In the genomic region with DNA sequence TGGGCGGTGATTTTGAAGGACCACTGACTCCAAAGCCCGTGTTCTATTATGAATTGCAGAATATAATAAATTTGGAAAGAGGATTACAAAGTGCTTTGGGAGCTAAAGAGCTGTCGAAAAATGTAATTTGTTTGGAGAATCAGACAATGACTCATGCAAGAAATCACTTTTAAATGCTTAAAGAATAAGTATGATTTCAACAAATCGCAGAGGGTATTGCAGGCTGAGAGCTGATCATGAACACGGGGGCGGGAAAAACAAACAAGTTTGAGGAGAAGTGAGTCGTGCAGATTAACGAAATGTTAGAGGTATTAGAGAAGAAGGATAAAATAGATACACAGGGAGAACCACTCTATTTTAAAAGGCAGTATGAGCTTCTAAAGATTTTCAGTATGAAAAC, we compare ENCODE assay signal across 21 cellular contexts. TPM values are rescaled to one million over a fixed set of nuclear protein-coding genes. Genes with fewer than 3 reads are reported as not detected.
DNase-seq lines count a peak whose midpoint lies in the region; ATAC-seq and TF ChIP-seq lines count a peak whose summit lies in the region.
"Had no signal": no experiment of that assay in that cellular context is flagged by ENCODE, and none has a peak within 500 bp of the region (broad histone marks: within the 10 kb centered on the region; RNA-seq: fewer than 3 reads in every experiment).

No MANE protein-coding gene starts in this region.

- H3K36me3 Mint-ChIP-seq in T-helper 17 cell (ENCODE audit: low read depth) (peaks cover 2% of the 10 kb centered on the region), Calu3 (ENCODE audit: insufficient read depth, unreplicated experiment) (peaks cover 7% of the 10 kb centered on the region)

- H3K4me3 Mint-ChIP-seq in T-helper 17 cell (peak overlapping the region; percentile 8), Calu3 (ENCODE audit: low read depth, unreplicated experiment) (no peak overlapping the region)
- H3K4me3 Mint-ChIP-seq: CD4-positive, alpha-beta memory T cell; H9 had no signal

- no peaks in the 10 kb centered on the region for H4K20me1 ChIP-seq in SK-N-SH (ENCODE audit: insufficient read depth)
- H4K20me1 ChIP-seq: BLaER1 treated with 17β-estradiol and CSF1 and Interleukin-3, amounts not matched to agents 10 nM and 100 nM had no signal

- peak overlapping the region; percentile 53; the same call in 1 of the 2 replicates for H2AFZ ChIP-seq in SK-N-SH (ENCODE audit: low read depth)

- TF ChIP-seq RAD21 in SK-N-SH (IDR thresholded peaks at IDR 0.05; ENCODE audit: low read length) = no peak

- WGBS in SK-N-SH (ENCODE audit: low lambda C conversion rate) = 56% methylated on average over 8 of the region's 8 CpGs

- no peaks in the 10 kb centered on the region for H3K27me3 ChIP-seq in SK-N-SH (ENCODE audit: insufficient read depth)
- peaks cover 0 to 20% of the 10 kb centered on the region in 2 donors for H3K27me3 ChIP-seq in left lung
- H3K27me3 ChIP-seq: BLaER1 treated with 17β-estradiol and CSF1 and Interleukin-3, amounts not matched to agents 10 nM and 100 nM had no signal

- no peaks in the 10 kb centered on the region; the same call in 1 of the 2 replicates for H3K9me2 ChIP-seq in SK-N-SH

- no peak overlapping the region for H3K9ac ChIP-seq in SK-N-SH
- H3K9ac ChIP-seq: BLaER1 treated with 17β-estradiol and CSF1 and Interleukin-3, amounts not matched to agents 10 nM and 100 nM had no signal

- H3K79me2 ChIP-seq in SK-N-SH (ENCODE audit: insufficient read depth) = no peaks in the 10 kb centered on the region

- POLR2A ChIA-PET in SK-N-SH (lab: Yijun Ruan, JAX) = no interaction called here

- CTCF ChIA-PET in SK-N-SH (lab: Yijun Ruan, JAX) = interaction anchor here (0.7 kb wide), 1 partner anchor 29 kb away, joined by 3 read pairs; no protein-coding TSS in a partner anchor
- CTCF ChIA-PET in Calu3 (lab: Charles Lee) = interaction anchor here (0.6 to 1.2 kb wide), 2 partner anchors 10 to 35 kb away, joined by 3 to 4 read pairs; no protein-coding TSS in a partner anchor

- H3K4me1 Mint-ChIP-seq in T-helper 17 cell = peaks cover 3% of the 10 kb centered on the region
- H3K4me1 Mint-ChIP-seq in Calu3 (ENCODE audit: low read depth, unreplicated experiment) = no peaks in the 10 kb centered on the region

- H3K27me3 Mint-ChIP-seq in T-helper 17 cell (peaks cover 25% of the 10 kb centered on the region), Calu3 (ENCODE audit: unreplicated experiment) (no peaks in the 10 kb centered on the region)

- ATAC-seq in SK-N-SH treated with all-trans-retinoic acid at 6 μM for 48 hours (no peak), T-helper 17 cell (no peak), left lung (no peak)

- H3K27ac ChIP-seq in SK-N-SH (ENCODE audit: low read depth in 2 of 2, low read length in 1 of 2) = no peak overlapping the region
- no peak overlapping the region for H3K27ac ChIP-seq in left lung
- H3K27ac ChIP-seq: 22Rv1; BLaER1 treated with 17β-estradiol and CSF1 and Interleukin-3, amounts not matched to agents 10 nM and 100 nM; RWPE1; SK-N-MC had no signal

- H3K4me3 ChIP-seq in SK-N-SH (ENCODE audit: low read depth in 2 of 2, low read length in 1 of 2) = no peak overlapping the region
- H3K4me3 ChIP-seq in epithelial cell of esophagus (ENCODE audit: low read length) = no peak overlapping the region
- no peak overlapping the region for H3K4me3 ChIP-seq in retinal pigment epithelial cell (ENCODE audit: low read length)
- no peak overlapping the region for H3K4me3 ChIP-seq in left lung
- H3K4me3 ChIP-seq: BLaER1 treated with 17β-estradiol and CSF1 and Interleukin-3, amounts not matched to agents 10 nM and 100 nM; SK-N-MC had no signal

- no peak overlapping the region for H3K4me2 ChIP-seq in SK-N-SH
- H3K4me2 ChIP-seq: BLaER1 treated with 17β-estradiol and CSF1 and Interleukin-3, amounts not matched to agents 10 nM and 100 nM had no signal

- no TSS peak for BruUV-seq in Calu3 (replicated peaks; lab: Mats Ljungman, UMichigan)

- no peaks in the 10 kb centered on the region for H3K9me3 Mint-ChIP-seq in Calu3 (ENCODE audit: low read depth, unreplicated experiment)
- H3K9me3 Mint-ChIP-seq: CD4-positive, alpha-beta memory T cell; H9 had no signal

- intact Hi-C loops in Calu3 (cut with micrococcal nuclease; ENCODE audit: unreplicated experiment) (no loop called here), left lung (cut with DNase I) (no loop called here)

- H3K4me1 ChIP-seq in SK-N-SH (ENCODE audit: control insufficient read depth in 1 of 2, insufficient read depth in 2 of 2, low read depth in 1 of 2, low read length in 1 of 2) (no peaks in the 10 kb centered on the region), left lung (peaks cover 0 to 8% of the 10 kb centered on the region in 2 donors)
- H3K4me1 ChIP-seq: Caco-2 had no signal

- no peaks in the 10 kb centered on the region for H3K36me3 ChIP-seq in SK-N-SH (replicated peaks in 1 of 2; ENCODE audit: control insufficient read depth in 1 of 2, insufficient read depth in 2 of 2, low read length in 1 of 2)
- no peaks in the 10 kb centered on the region for H3K36me3 ChIP-seq in left lung
- H3K36me3 ChIP-seq: BLaER1 treated with 17β-estradiol and CSF1 and Interleukin-3, amounts not matched to agents 10 nM and 100 nM had no signal

- H3K27ac Mint-ChIP-seq in T-helper 17 cell = no peak overlapping the region
- no peak overlapping the region for H3K27ac Mint-ChIP-seq in Calu3 (ENCODE audit: unreplicated experiment)
- H3K27ac Mint-ChIP-seq: CD4-positive, alpha-beta memory T cell; H9 had no signal

- peaks cover 4% of the 10 kb centered on the region for H3F3A ChIP-seq in SK-N-SH (replicated peaks; ENCODE audit: insufficient read depth)

- DNase-seq in SK-N-SH (no peak), T-helper 17 cell (no peak), epithelial cell of esophagus (ENCODE audit: low read depth) (peak; percentile 35), retinal pigment epithelial cell (ENCODE audit: low read depth) (peak; percentile 61), NCI-H748 (lab: John Stamatoyannopoulos, UW; ENCODE audit: unreplicated experiment) (no peak), Calu3 (no peak), left lung (no peak)
- DNase-seq: ACHN; Caco-2; CD4-positive, alpha-beta memory T cell; DND-41; H9; NCI-H1417 treated with DMSO at 0.1 percent for 48 hours; NCI-H1930; NCI-H69; SHP77 treated with DMSO at 0.1 percent for 48 hours had no signal

- no peak for TF ChIP-seq EP300 in SK-N-SH (IDR thresholded peaks at IDR 0.05; ENCODE audit: borderline replicate concordance in 1 of 2, low read depth in 1 of 2, low read length in 1 of 2)

- TF ChIP-seq CTCF in SK-N-SH (IDR thresholded peaks at IDR 0.05) (no peak), epithelial cell of esophagus (IDR thresholded peaks at IDR 0.05; ENCODE audit: insufficient read depth, low read depth, low read length, missing control alignments) (no peak), retinal pigment epithelial cell (conservative IDR thresholded peaks at IDR 0.05; ENCODE audit: low read depth, low read length) (no peak), Calu3 (IDR thresholded peaks at IDR 0.05; ENCODE audit: unreplicated experiment) (no peak), left lung (IDR thresholded peaks at IDR 0.05) (no peak)

- no peaks in the 10 kb centered on the region for H3K9me3 ChIP-seq in SK-N-SH
- H3K9me3 ChIP-seq in T-helper 17 cell (ENCODE audit: control insufficient read depth, low read length, poor library complexity, severe bottlenecking) = no peaks in the 10 kb centered on the region
- no peaks in the 10 kb centered on the region for H3K9me3 ChIP-seq in left lung
- H3K9me3 ChIP-seq: Caco-2 had no signal

TF ChIP-seq in SK-N-SH, 30 proteins besides CTCF, POLR2A, EP300 and RAD21 (continues in another document):
- no peak for TF ChIP-seq NFIC (IDR thresholded peaks at IDR 0.05; ENCODE audit: borderline replicate concordance)
- no peak for TF ChIP-seq RXRA (IDR thresholded peaks at IDR 0.05; ENCODE audit: borderline replicate concordance, low read depth)
- TF ChIP-seq GATA2 (CRISPR knock-in tag; IDR thresholded peaks at IDR 0.05) = no peak

TF ChIP-seq in SK-N-SH treated with all-trans-retinoic acid at 6 μM for 48 hours, 23 proteins besides CTCF, POLR2A, EP300 and RAD21:
- TF ChIP-seq SNAI2 (CRISPR knock-in tag; IDR thresholded peaks at IDR 0.05) = no peak

RNA-seq across cellular contexts. Expression of gene HACD1, which starts 4.9 kb away (rescaled TPM):
- polyA plus RNA-seq in SK-N-SH (2012; rRNA removed) = 23.9 and 31.7 TPM in 2 replicates
- polyA plus RNA-seq in SK-N-SH (2012; cell fraction: cytosol; rRNA removed) = 31.7 and 47.3 TPM in 2 replicates
- polyA plus RNA-seq in SK-N-SH (2012; cell fraction: nucleus; rRNA removed) = 21.4 and 30.2 TPM in 2 replicates
- 1 to 10 TPM in 1 of 2 donors, under 1 TPM in 1; 0.44 to 3.7 TPM for total RNA-seq in T-helper 17 cell
- total RNA-seq in Calu3 (2022) = 13.2 and 17.3 TPM in 2 replicates
- 10 to 100 TPM; 45.1 to 47.0 TPM for total RNA-seq in left lung

RNA-seq across cellular contexts. Expression of gene STAM, which starts 21.9 kb away (rescaled TPM):
- 19.1 and 23.9 TPM in 2 replicates for polyA plus RNA-seq in SK-N-SH (2012; rRNA removed)
- polyA plus RNA-seq in SK-N-SH (2012; cell fraction: cytosol; rRNA removed) = 19.9 and 21.8 TPM in 2 replicates
- 16.4 and 22.2 TPM in 2 replicates for polyA plus RNA-seq in SK-N-SH (2012; cell fraction: nucleus; rRNA removed)
- 10 to 100 TPM; 55.9 to 65.8 TPM for total RNA-seq in T-helper 17 cell
- 16.6 and 17.0 TPM in 2 replicates for total RNA-seq in Calu3 (2022)
- 10 to 100 TPM; 36.4 to 42.3 TPM for total RNA-seq in left lung

Comparison
In these comparisons a context has a peak if more than half of its experiments do, and no peak if none do; other contexts are left out.
1. DNase-seq: peak in epithelial cell of esophagus (single experiment) and retinal pigment epithelial cell (single experiment); none in SK-N-SH (single experiment), T-helper 17 cell (0 of 3), NCI-H748 (single experiment), Calu3 (single experiment) and left lung (0 of 2).